ENCODE assay signal across 9 cellular contexts in the genomic region with DNA sequence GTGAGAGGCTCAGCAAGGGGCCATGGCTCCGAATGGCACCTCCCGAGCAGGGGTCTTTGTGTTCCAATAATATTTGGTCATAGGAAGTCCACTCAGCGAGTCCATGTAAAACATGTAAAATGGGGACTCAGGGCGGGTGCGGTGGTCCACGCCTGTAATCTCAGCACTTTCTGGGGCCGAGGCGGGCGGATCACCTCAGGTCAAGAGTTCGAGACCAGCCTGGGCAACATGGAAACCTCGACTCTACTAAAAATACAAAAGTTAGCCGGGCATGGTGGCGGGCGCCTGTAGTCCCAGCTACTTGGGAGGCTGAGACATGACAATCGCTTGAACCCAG. TPM values are rescaled to one million over a fixed set of nuclear protein-coding genes. Genes with fewer than 3 reads are reported as not detected.
DNase-seq lines count a peak whose midpoint lies in the region; ATAC-seq, FAIRE-seq and TF ChIP-seq lines count a peak whose summit lies in the region.
"Had no signal": no experiment of that assay in that cellular context is flagged by ENCODE, and none has a peak within 500 bp of the region (broad histone marks: within the 10 kb centered on the region; RNA-seq: fewer than 3 reads in every experiment).

No MANE protein-coding gene starts in this region.

- peaks cover 0 to 13% (median 0%) of the 10 kb centered on the region in 9 donors for H3K36me3 ChIP-seq in heart right ventricle
- H3K36me3 ChIP-seq in astrocyte (ENCODE audit: insufficient read depth, low read length), result no peaks in the 10 kb centered on the region
- H3K36me3 ChIP-seq in urinary bladder (ENCODE audit: insufficient read depth), result no peaks in the 10 kb centered on the region

- H3K4me1 ChIP-seq in heart right ventricle, result peaks cover 6 to 53% (median 29%) of the 10 kb centered on the region in 9 donors
- H3K4me1 ChIP-seq in astrocyte (ENCODE audit: insufficient read depth, low read length), result peaks cover 3% of the 10 kb centered on the region
- H3K4me1 ChIP-seq in urinary bladder (ENCODE audit: insufficient read depth), result no peaks in the 10 kb centered on the region

- no peaks in the 10 kb centered on the region for H3K79me2 ChIP-seq in astrocyte (ENCODE audit: insufficient read depth, low read length)

- DNase-seq in heart right ventricle, result no peak
- no peak for DNase-seq in cardiac septum (ENCODE audit: low spot score)
- DNase-seq in astrocyte (ENCODE audit: low read depth), result no peak
- no peak for DNase-seq in memory B cell (ENCODE audit: low spot score in 2 of 2)
- DNase-seq in DMS79 treated with DMSO at 0.1 percent for 48 hours (lab: John Stamatoyannopoulos, UW), result no peak
- no peak for DNase-seq in stimulated activated CD4-positive, alpha-beta T cell treated with anti-CD3 and anti-CD28 coated beads, Interleukin-1b, Interleukin-23, amount 100 ng/mL, for 48 hours

- H3K27ac Mint-ChIP-seq in astrocyte (ENCODE audit: unreplicated experiment) (no peak overlapping the region), memory B cell (no peak overlapping the region)

- no peaks in the 10 kb centered on the region for H4K20me1 ChIP-seq in astrocyte (ENCODE audit: insufficient read depth, low read length)

- peaks cover 40% of the 10 kb centered on the region for H3K27me3 Mint-ChIP-seq in astrocyte (ENCODE audit: low read depth, unreplicated experiment)
- H3K27me3 Mint-ChIP-seq in memory B cell, result no peaks in the 10 kb centered on the region

- ATAC-seq in heart right ventricle (no peak), memory B cell (ENCODE audit: low read depth) (no peak), GM18909 (IDR thresholded peaks at IDR 0.05; ENCODE audit: poor library complexity, unreplicated experiment) (no peak)

- WGBS in heart right ventricle, 2 donors, result 82 to 83% methylated on average over 15 of the region's 15 CpGs
- WGBS in urinary bladder, result 86% methylated on average over 15 of the region's 15 CpGs

- H3K27me3 ChIP-seq in heart right ventricle, result no peaks in the 10 kb centered on the region
- H3K27me3 ChIP-seq in astrocyte (ENCODE audit: insufficient read depth, low read length), result peaks cover 13% of the 10 kb centered on the region

- intact Hi-C loops in heart right ventricle (cut with DNase I), result loop anchor here in 1 of 10 donors (5.0 kb wide), 1 partner anchor 35 kb away; the partner anchor contains the start of gene CFAP92
- intact Hi-C loops in cardiac septum (cut with DNase I), result loop anchor here (2.0 kb wide), 1 partner anchor 25 kb away; no protein-coding TSS in a partner anchor

- no peak overlapping the region for H3K4me3 Mint-ChIP-seq in astrocyte (ENCODE audit: unreplicated experiment)
- H3K4me3 Mint-ChIP-seq in memory B cell, result peak overlapping the region; percentile 24

- H3K9me3 ChIP-seq in heart right ventricle, result peaks cover 0 to 5% (median 0%) of the 10 kb centered on the region in 11 donors
- no peaks in the 10 kb centered on the region for H3K9me3 ChIP-seq in astrocyte (ENCODE audit: insufficient read depth, low read depth, low read length)

- peak overlapping the region; percentile 81 for H3K4me2 ChIP-seq in astrocyte (ENCODE audit: low read length)

- H3K4me1 Mint-ChIP-seq in astrocyte (ENCODE audit: low read depth, unreplicated experiment) (peaks cover 2% of the 10 kb centered on the region), memory B cell (peaks cover 7% of the 10 kb centered on the region)

- H3K9ac ChIP-seq in astrocyte (ENCODE audit: low read length), result no peak overlapping the region

- H3K36me3 Mint-ChIP-seq in astrocyte (ENCODE audit: low read depth, unreplicated experiment) (no peaks in the 10 kb centered on the region), memory B cell (no peaks in the 10 kb centered on the region)

- H3K9me3 Mint-ChIP-seq in astrocyte (ENCODE audit: unreplicated experiment) (peaks cover 7% of the 10 kb centered on the region), memory B cell (no peaks in the 10 kb centered on the region)

- TF ChIP-seq CTCF in heart right ventricle (IDR thresholded peaks at IDR 0.05), result no peak
- no peak for TF ChIP-seq CTCF in astrocyte (IDR thresholded peaks at IDR 0.05; ENCODE audit: insufficient read depth, low read depth, low read length)

- H3K4me3 ChIP-seq in heart right ventricle (peak overlapping the region; percentile 27 to 65 (median 55)), astrocyte (ENCODE audit: insufficient read depth, low read depth, low read length) (peak overlapping the region; percentile 27), urinary bladder (ENCODE audit: low read depth, low read length) (peak overlapping the region; percentile 14)

- H2AFZ ChIP-seq in astrocyte (ENCODE audit: low read depth, low read length), result peak overlapping the region; percentile 82

- peak overlapping the region in 9 of 10 donors; percentile 55 to 93 (median 75) for H3K27ac ChIP-seq in heart right ventricle
- H3K27ac ChIP-seq in astrocyte (ENCODE audit: low read depth, low read length), result no peak overlapping the region
- H3K27ac ChIP-seq in urinary bladder (ENCODE audit: low read depth), result no peak overlapping the region

- no peak for FAIRE-seq in astrocyte (lab: Jason Lieb, UNC)

RNA-seq across cellular contexts. Expression of gene EFCC1, which starts 26.4 kb away (rescaled TPM):
- total RNA-seq in heart right ventricle (1 to 10 TPM; 1.0 to 3.3 (median 2.1) TPM), cardiac septum (1.7 TPM), astrocyte (not detected in 2 replicates), urinary bladder (5.7 TPM)
- polyA plus RNA-seq in heart right ventricle (1 to 10 TPM; 1.4 to 3.1 TPM), urinary bladder (4.3 TPM)
- total RNA-seq: renal cortical epithelial cell had no signal

RNA-seq across cellular contexts. Expression of gene GP9, which starts 33.1 kb away (rescaled TPM):
- total RNA-seq in heart right ventricle (not detected), cardiac septum (0.27 TPM), astrocyte (not detected in 2 replicates), urinary bladder (not detected)
- polyA plus RNA-seq in heart right ventricle (under 1 TPM in 1 of 2 donors, not detected in 1; 0.13 TPM), urinary bladder (not detected)
- total RNA-seq: renal cortical epithelial cell had no signal

RNA-seq across cellular contexts. Expression of gene CFAP92, which starts 33.6 kb away (rescaled TPM):
- total RNA-seq in heart right ventricle (1 to 10 TPM in 2 of 10 donors, under 1 TPM in 8; 0.12 to 1.2 (median 0.41) TPM), cardiac septum (0.27 TPM), astrocyte (0.10 and 0.52 TPM in 2 replicates), urinary bladder (1.9 TPM)
- polyA plus RNA-seq in heart right ventricle (under 1 TPM; 0.12 to 0.44 TPM), urinary bladder (0.62 TPM)

Comparison
In these comparisons a context has a peak if more than half of its experiments do, and no peak if none do; other contexts are left out.
1. H3K27ac ChIP-seq: peak in heart right ventricle (9 of 10); none in astrocyte (single experiment) and urinary bladder (single experiment).
2. Peak in every context shown above with its lines, with median percentiles within 50 percentile points of each other: H3K4me3 ChIP-seq.